Comparison of ENCODE assay signal across 8 cellular contexts in the genomic region with DNA sequence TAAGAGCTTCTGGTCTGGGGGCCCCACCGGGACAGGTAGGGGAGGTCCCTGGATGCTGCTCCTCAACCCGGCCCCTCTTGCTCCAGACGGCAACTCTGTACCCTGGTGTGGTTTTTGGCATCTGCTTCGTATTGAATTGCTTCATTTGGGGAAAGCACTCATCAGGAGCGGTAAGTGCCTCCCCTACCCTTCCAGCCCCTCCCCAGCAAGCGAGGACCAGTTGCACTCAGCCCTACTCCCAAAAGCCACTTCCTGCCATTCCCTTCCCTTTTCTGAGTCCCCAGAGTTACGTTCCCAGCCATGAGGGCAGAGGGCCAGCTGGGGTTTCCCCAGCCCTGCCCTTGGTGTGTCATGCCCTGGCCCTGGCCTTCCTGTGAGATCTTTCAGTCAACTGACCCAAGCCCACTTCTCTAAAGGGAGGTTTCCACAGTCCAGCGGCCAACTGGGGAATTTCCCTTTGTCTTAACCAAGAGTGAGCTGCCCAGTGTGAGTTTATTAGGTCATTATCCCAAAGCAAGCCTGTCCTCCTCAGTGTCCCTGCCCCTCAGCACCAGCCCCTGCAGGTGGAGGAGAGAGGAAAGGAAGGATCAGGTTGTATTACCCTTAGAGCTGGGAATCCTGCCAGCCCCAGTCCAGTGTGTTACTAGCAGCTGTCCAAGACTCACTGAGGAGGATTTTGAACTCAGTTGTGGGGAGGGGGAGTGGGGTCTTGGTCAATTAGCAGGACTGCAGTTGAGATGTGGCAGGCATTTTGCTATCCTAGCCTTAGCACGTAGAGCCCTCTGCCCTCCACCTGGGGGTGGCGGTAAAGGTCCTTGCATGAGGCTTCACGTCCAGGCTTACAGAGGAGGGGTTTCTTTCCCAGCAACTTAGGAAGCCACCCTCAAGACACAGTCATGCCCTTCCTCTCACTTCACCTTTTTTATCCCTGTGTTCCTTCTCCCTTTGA. TPM values are rescaled to one million over a fixed set of nuclear protein-coding genes. Genes with fewer than 3 reads are reported as not detected.
DNase-seq lines count a peak whose midpoint lies in the region; ATAC-seq and TF ChIP-seq lines count a peak whose summit lies in the region.

No MANE protein-coding gene starts in this region.

- H3K27ac ChIP-seq in HL-60 (replicated peaks), result peak overlapping the region; percentile 31
- peak overlapping the region in 1 of 4 donors; percentile 60 for H3K27ac ChIP-seq in Peyer's patch
- peak overlapping the region; percentile 58 for H3K27ac ChIP-seq in hepatocyte

- no peak overlapping the region for H3K4me3 ChIP-seq in HL-60 (replicated peaks; ENCODE audit: insufficient read depth, low read length)
- no peak overlapping the region for H3K4me3 ChIP-seq in Peyer's patch
- H3K4me3 ChIP-seq in astrocyte of the cerebellum (ENCODE audit: low read depth, low read length), result no peak overlapping the region
- no peak overlapping the region for H3K4me3 ChIP-seq in hepatocyte
- no peak overlapping the region for H3K4me3 ChIP-seq in retinal pigment epithelial cell (ENCODE audit: low read length)

- H3K36me3 ChIP-seq in Peyer's patch, result peaks cover 0 to 69% (median 0%) of the 10 kb centered on the region in 3 donors
- H3K36me3 ChIP-seq in hepatocyte (replicated peaks; ENCODE audit: insufficient read depth, low read depth), result peaks cover 7% of the 10 kb centered on the region

- no peak for TF ChIP-seq POLR2A in Peyer's patch (IDR thresholded peaks at IDR 0.05)

- TF ChIP-seq CTCF in HL-60 (IDR thresholded peaks at IDR 0.05; ENCODE audit: insufficient read depth, low read length) (no peak), Peyer's patch (IDR thresholded peaks at IDR 0.05) (peak in 3 of 6 experiments; percentile 42 to 58 (median 48)), astrocyte of the cerebellum (IDR thresholded peaks at IDR 0.05; ENCODE audit: low read depth, low read length, missing control alignments) (peak; percentile 42), hepatocyte (IDR thresholded peaks at IDR 0.05; ENCODE audit: poor library complexity) (peak; percentile 54), retinal pigment epithelial cell (conservative IDR thresholded peaks at IDR 0.05; ENCODE audit: low read depth, low read length) (peak; percentile 54)

- no peaks in the 10 kb centered on the region for H4K20me1 ChIP-seq in hepatocyte (ENCODE audit: insufficient read depth, poor library complexity, severe bottlenecking)

- in situ Hi-C loops in astrocyte of the cerebellum (cut with HindIII; ENCODE audit: low sequenced_read_pairs), result no loop called here

- H3K9me3 ChIP-seq in Peyer's patch (no peaks in the 10 kb centered on the region), hepatocyte (ENCODE audit: low read depth) (no peaks in the 10 kb centered on the region)

- DNase-seq in Daoy (ENCODE audit: low read depth), result peak; percentile 89
- peak; percentile 29 to 80 for DNase-seq in HL-60 (ENCODE audit: low read depth in 1 of 2, low spot score in 1 of 2)
- DNase-seq in Peyer's patch, result peak; percentile 41 to 80 (median 64)
- DNase-seq in astrocyte of the cerebellum (ENCODE audit: low read depth), result peak; percentile 22
- DNase-seq in hepatocyte (ENCODE audit: low spot score), result peak; percentile 71
- peak; percentile 7 for DNase-seq in retinal pigment epithelial cell (ENCODE audit: low read depth)
- no peak for DNase-seq in DMS114 treated with DMSO at 0.1 percent for 48 hours (lab: John Stamatoyannopoulos, UW; ENCODE audit: unreplicated experiment)

- H3K9me2 ChIP-seq in hepatocyte (replicated peaks; ENCODE audit: insufficient read depth), result no peaks in the 10 kb centered on the region

- no peaks in the 10 kb centered on the region for H3K79me2 ChIP-seq in hepatocyte

- no peak overlapping the region for H3K4me2 ChIP-seq in hepatocyte

- H3K27me3 ChIP-seq in HL-60 (ENCODE audit: insufficient read depth, poor library complexity, severe bottlenecking), result no peaks in the 10 kb centered on the region
- H3K27me3 ChIP-seq in Peyer's patch, result no peaks in the 10 kb centered on the region
- H3K27me3 ChIP-seq in hepatocyte, result no peaks in the 10 kb centered on the region

- no peak overlapping the region for H2AFZ ChIP-seq in hepatocyte

- WGBS in hepatocyte (ENCODE audit: low lambda C conversion rate, missing lambda C conversion rate), result 68% methylated on average over 11 of the region's 11 CpGs

- peaks cover 0 to 12% (median 0%) of the 10 kb centered on the region in 4 donors for H3K4me1 ChIP-seq in Peyer's patch
- peaks cover 4% of the 10 kb centered on the region for H3K4me1 ChIP-seq in hepatocyte (ENCODE audit: insufficient read depth)

- no peak for ATAC-seq in HG02973 (IDR thresholded peaks at IDR 0.05; ENCODE audit: unreplicated experiment)

RNA-seq across cellular contexts. Expression of a gene that starts 45.8 kb away (rescaled TPM):
- 17.9 and 21.4 TPM in 2 replicates for total RNA-seq in Daoy (2014; rRNA removed; shearing (Covaris generic))
- total RNA-seq in Peyer's patch (10 to 100 TPM; 28.9 to 59.5 (median 45.5) TPM), hepatocyte (65.3 and 72.3 TPM in 2 replicates)
- polyA plus RNA-seq in hepatocyte, result 86.4 and 87.3 TPM in 2 replicates

RNA-seq across cellular contexts. Expression of a gene that starts 52.3 kb away (rescaled TPM):
- 3.4 and 4.6 TPM in 2 replicates for total RNA-seq in Daoy (2014; rRNA removed; shearing (Covaris generic))
- total RNA-seq in Peyer's patch (10 to 100 TPM in 3 of 4 donors, 1 to 10 TPM in 1; 5.8 to 55.9 (median 25.8) TPM), hepatocyte (41.1 and 44.6 TPM in 2 replicates)
- polyA plus RNA-seq in hepatocyte, result 31.7 and 39.7 TPM in 2 replicates

RNA-seq across cellular contexts. Expression of a gene that starts 52.4 kb away (rescaled TPM):
- 36.9 and 38.5 TPM in 2 replicates for total RNA-seq in Daoy (2014; rRNA removed; shearing (Covaris generic))
- total RNA-seq in Peyer's patch, result 100 to 1,000 TPM in 1 of 4 donors, 10 to 100 TPM in 3; 42.9 to 118 (median 55.7) TPM
- 81.4 and 87.3 TPM in 2 replicates for total RNA-seq in hepatocyte
- 39.4 and 42.0 TPM in 2 replicates for polyA plus RNA-seq in hepatocyte
